ENCODE assay signal across 8 cellular contexts in genomic region chr12:133130808-133131128, GRCh38. TPM values are rescaled to one million over a fixed set of nuclear protein-coding genes. Genes with fewer than 3 reads are reported as not detected.
A peak's percentile ranks its signal among the peaks of the same experiment; 100 is the strongest.
DNase-seq lines count a peak whose midpoint lies in the region; ATAC-seq and TF ChIP-seq lines count a peak whose summit lies in the region.

No MANE protein-coding gene starts in this region.

- ATAC-seq in Right ventricle myocardium inferior (no peak), GM21529 (IDR thresholded peaks at IDR 0.05; ENCODE audit: unreplicated experiment) (no peak)

- peak overlapping the region; percentile 87 for H3K4me3 ChIP-seq in astrocyte of the cerebellum (ENCODE audit: low read depth, low read length)

- no peak for TF ChIP-seq CTCF in astrocyte of the cerebellum (IDR thresholded peaks at IDR 0.05; ENCODE audit: low read depth, low read length, missing control alignments)

- DNase-seq in Right ventricle myocardium inferior (ENCODE audit: missing footprints) (peak; percentile 74), cardiac septum (ENCODE audit: low spot score) (no peak), NCI-H146 (lab: John Stamatoyannopoulos, UW) (peak; percentile 64), astrocyte of the cerebellum (ENCODE audit: low read depth) (no peak), iPS-NIHi7 (ENCODE audit: extremely low spot score) (peak; percentile 9), NOMO-1 treated with DMSO at 0.1 percent for 48 hours (lab: John Stamatoyannopoulos, UW; ENCODE audit: unreplicated experiment) (no peak)
- peak; percentile 37 for DNase-seq in stimulated activated CD4-positive, alpha-beta T cell treated with anti-CD3 and anti-CD28 coated beads, Interleukin-4, amount 100 ng/mL, for 1 hour

- intact Hi-C loops in Right ventricle myocardium inferior (cut with DNase I) (loop anchor here (1.0 kb wide), 2 partner anchors 50 to 51 kb away; partner anchors contain the start of genes ZNF140 and ZNF268), cardiac septum (cut with DNase I) (loop anchor here (1.0 to 5.0 kb wide), 4 partner anchors 50 to 173 kb away; partner anchors contain the start of genes ZNF140, ZNF268, ZNF605 and ZNF84)

- in situ Hi-C loops in astrocyte of the cerebellum (cut with HindIII; ENCODE audit: low sequenced_read_pairs) = no loop called here

RNA-seq across cellular contexts. Expression of gene ZNF10, which starts 0.3 kb away (rescaled TPM):
- total RNA-seq in Right ventricle myocardium inferior (5.4 TPM), cardiac septum (8.0 TPM)

RNA-seq across cellular contexts. Expression of gene ZNF891, which starts 0.7 kb away (rescaled TPM):
- total RNA-seq in Right ventricle myocardium inferior (1.2 TPM), cardiac septum (1.1 TPM)

RNA-seq across cellular contexts. Expression of gene ZNF140, which starts 50.0 kb away (rescaled TPM):
- total RNA-seq in Right ventricle myocardium inferior (6.3 TPM), cardiac septum (8.4 TPM)

RNA-seq across cellular contexts. Expression of gene ZNF268, which starts 50.5 kb away (rescaled TPM):
- total RNA-seq in Right ventricle myocardium inferior (6.8 TPM), cardiac septum (10.4 TPM)

Comparison
In these comparisons a context has a peak if more than half of its experiments do, and no peak if none do; other contexts are left out.
1. DNase-seq: peak in Right ventricle myocardium inferior (single experiment), NCI-H146 (single experiment), iPS-NIHi7 (single experiment) and stimulated activated CD4-positive, alpha-beta T cell treated with anti-CD3 and anti-CD28 coated beads, Interleukin-4, amount 100 ng/mL, for 1 hour (single experiment); none in cardiac septum (single experiment), astrocyte of the cerebellum (single experiment) and NOMO-1 treated with DMSO at 0.1 percent for 48 hours (single experiment).